In genomic region chr9:137441289-137441934, GRCh38 we compare ENCODE assay signal across 9 cellular contexts. TPM values are rescaled to one million over a fixed set of nuclear protein-coding genes. Genes with fewer than 3 reads are reported as not detected.
DNase-seq lines count a peak whose midpoint lies in the region.
"Had no signal": no experiment of that assay in that cellular context is flagged by ENCODE, and none has a peak within 500 bp of the region (broad histone marks: within the 10 kb centered on the region; RNA-seq: fewer than 3 reads in every experiment).

A gene with protein sequence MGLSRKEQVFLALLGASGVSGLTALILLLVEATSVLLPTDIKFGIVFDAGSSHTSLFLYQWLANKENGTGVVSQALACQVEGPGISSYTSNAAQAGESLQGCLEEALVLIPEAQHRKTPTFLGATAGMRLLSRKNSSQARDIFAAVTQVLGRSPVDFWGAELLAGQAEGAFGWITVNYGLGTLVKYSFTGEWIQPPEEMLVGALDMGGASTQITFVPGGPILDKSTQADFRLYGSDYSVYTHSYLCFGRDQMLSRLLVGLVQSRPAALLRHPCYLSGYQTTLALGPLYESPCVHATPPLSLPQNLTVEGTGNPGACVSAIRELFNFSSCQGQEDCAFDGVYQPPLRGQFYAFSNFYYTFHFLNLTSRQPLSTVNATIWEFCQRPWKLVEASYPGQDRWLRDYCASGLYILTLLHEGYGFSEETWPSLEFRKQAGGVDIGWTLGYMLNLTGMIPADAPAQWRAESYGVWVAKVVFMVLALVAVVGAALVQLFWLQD (minus strand): TSS chr9:137441357. CDS start chr9:137438285, 3,072 bp downstream.

- DNase-seq in NCI-H524 (lab: John Stamatoyannopoulos, UW) (peak; percentile 43 to 65), NCI-H524 treated with DMSO at 0.1 percent for 48 hours (lab: John Stamatoyannopoulos, UW) (no peak), NCI-H748 (lab: John Stamatoyannopoulos, UW; ENCODE audit: unreplicated experiment) (peak; percentile 96), ecto neural progenitor cell (ENCODE audit: low spot score) (peak; percentile 83), mucosa of gallbladder (ENCODE audit: low spot score) (no peak), occipital lobe (lab: John Stamatoyannopoulos, UW) (no peak), middle frontal gyrus (ENCODE audit: extremely low spot score, low spot score) (no peak), midbrain (lab: John Stamatoyannopoulos, UW) (no peak)
- DNase-seq: DND-41 had no signal

RNA-seq across cellular contexts. Expression of the gene that starts here (rescaled TPM):
- total RNA-seq in mucosa of gallbladder (27.9 TPM), occipital lobe (0.16 TPM)

Comparison
In these comparisons a context has a peak if more than half of its experiments do, and no peak if none do; other contexts are left out.
1. RNA of the gene that starts here (total RNA-seq): 27.9 TPM in mucosa of gallbladder (single experiment); 0.16 TPM in occipital lobe (single experiment); every median in the first group is over 10 times any median in the second.
2. DNase-seq: peak in NCI-H524 (2 of 2), NCI-H748 (single experiment) and ecto neural progenitor cell (single experiment); none in NCI-H524 treated with DMSO at 0.1 percent for 48 hours (single experiment), mucosa of gallbladder (single experiment), occipital lobe (single experiment), middle frontal gyrus (single experiment) and midbrain (single experiment).